ENCODE assay signal across 16 cellular contexts in genomic region chr17:3544365-3544764, GRCh38. TPM values are rescaled to one million over a fixed set of nuclear protein-coding genes. Genes with fewer than 3 reads are reported as not detected.
A peak's percentile ranks its signal among the peaks of the same experiment; 100 is the strongest.
DNase-seq lines count a peak whose midpoint lies in the region; ATAC-seq and TF ChIP-seq lines count a peak whose summit lies in the region.
"Had no signal": no experiment of that assay in that cellular context is flagged by ENCODE, and none has a peak within 500 bp of the region (broad histone marks: within the 10 kb centered on the region; RNA-seq: fewer than 3 reads in every experiment).

No MANE protein-coding gene starts in this region.

- DNase-seq in H9 (peak; percentile 25), dedifferentiated amniotic fluid mesenchymal stem cell (ENCODE audit: extremely low spot score) (peak; percentile 5), lower lobe of right lung (peak; percentile 8), posterior vena cava (ENCODE audit: low spot score) (peak; percentile 22), upper lobe of left lung (no peak), testis (no peak), esophagus muscularis mucosa (ENCODE audit: extremely low spot score) (no peak)
- DNase-seq: CD4-positive, CD25-positive, alpha-beta regulatory T cell; COR-L47; DMS 273 treated with DMSO at 0.1 percent for 48 hours; DMS53; IMR-90 had no signal

- peaks cover 0 to under 1% (median 0%) of the 10 kb centered on the region in 3 experiments; a peak in 1 of 7 replicates for H3K36me3 Mint-ChIP-seq in H9 (ENCODE audit: insufficient read depth in 1 of 3, low read depth in 3 of 3)
- H3K36me3 Mint-ChIP-seq: CD4-positive, CD25-positive, alpha-beta regulatory T cell; CD8-positive, alpha-beta memory T cell had no signal

- no peak overlapping the region for H3K4me3 Mint-ChIP-seq in H9
- H3K4me3 Mint-ChIP-seq: B cell; CD4-positive, CD25-positive, alpha-beta regulatory T cell; CD8-positive, alpha-beta memory T cell; GM23338 had no signal

- TF ChIP-seq POLR2A in upper lobe of left lung (IDR thresholded peaks at IDR 0.05), result no peak
- TF ChIP-seq POLR2A in testis (IDR thresholded peaks at IDR 0.05), result no peak
- TF ChIP-seq POLR2A in esophagus muscularis mucosa (IDR thresholded peaks at IDR 0.05; ENCODE audit: low read depth), result no peak

- H3K23ac ChIP-seq in H9 (ENCODE audit: insufficient read length, low read depth, low read length), result no peak overlapping the region

- H3K4me1 Mint-ChIP-seq in H9, result no peaks in the 10 kb centered on the region
- H3K4me1 Mint-ChIP-seq: B cell, GM23338 had no signal

- H3K27me3 Mint-ChIP-seq in H9 (ENCODE audit: low read depth), result peaks cover 2% of the 10 kb centered on the region
- H3K27me3 Mint-ChIP-seq: B cell had no signal

- no peak overlapping the region for H2BK12ac ChIP-seq in H9 (ENCODE audit: insufficient read length, low read depth, low read length)

- H2BK120ac ChIP-seq in H9 (ENCODE audit: low read depth, low read length, poor library complexity, severe bottlenecking), result no peak overlapping the region

- H3K23me2 ChIP-seq in H9 (ENCODE audit: insufficient read length, low read depth, low read length, poor library complexity, severe bottlenecking), result no peaks in the 10 kb centered on the region

- TF ChIP-seq CTCF in H9 (conservative IDR thresholded peaks at IDR 0.05), result no peak
- TF ChIP-seq CTCF in lower lobe of right lung (IDR thresholded peaks at IDR 0.05), result no peak
- no peak for TF ChIP-seq CTCF in upper lobe of left lung (IDR thresholded peaks at IDR 0.05)
- no peak for TF ChIP-seq CTCF in testis (IDR thresholded peaks at IDR 0.05)
- no peak for TF ChIP-seq CTCF in esophagus muscularis mucosa (IDR thresholded peaks at IDR 0.05)

- H3K9me3 ChIP-seq in H9 (ENCODE audit: control insufficient read depth, low read depth, low read length) (no peaks in the 10 kb centered on the region), lower lobe of right lung (no peaks in the 10 kb centered on the region), upper lobe of left lung (no peaks in the 10 kb centered on the region), testis (no peaks in the 10 kb centered on the region), esophagus muscularis mucosa (no peaks in the 10 kb centered on the region)

- TF ChIP-seq EP300 in upper lobe of left lung (IDR thresholded peaks at IDR 0.05) (no peak), esophagus muscularis mucosa (IDR thresholded peaks at IDR 0.05) (no peak)

- no peak overlapping the region for H4K91ac ChIP-seq in H9 (ENCODE audit: insufficient read length, low read depth, low read length)

- H4K20me1 ChIP-seq in H9 (ENCODE audit: control insufficient read depth, insufficient read depth, insufficient read length), result no peaks in the 10 kb centered on the region
- H4K20me1 ChIP-seq: BLaER1 treated with 17β-estradiol and CSF1 and Interleukin-3, amounts not matched to agents 10 nM and 100 nM had no signal

- H3K4me1 ChIP-seq in H9 (ENCODE audit: insufficient read depth, low read length), result no peaks in the 10 kb centered on the region
- H3K4me1 ChIP-seq in lower lobe of right lung, result no peaks in the 10 kb centered on the region
- H3K4me1 ChIP-seq in upper lobe of left lung, result no peaks in the 10 kb centered on the region
- no peaks in the 10 kb centered on the region for H3K4me1 ChIP-seq in testis
- H3K4me1 ChIP-seq in esophagus muscularis mucosa, result no peaks in the 10 kb centered on the region

- no peak overlapping the region for H3K27ac ChIP-seq in H9 (ENCODE audit: insufficient read length, low read depth, low read length)
- no peak overlapping the region for H3K27ac ChIP-seq in lower lobe of right lung
- no peak overlapping the region for H3K27ac ChIP-seq in upper lobe of left lung
- no peak overlapping the region for H3K27ac ChIP-seq in testis
- H3K27ac ChIP-seq in esophagus muscularis mucosa (replicated peaks in 1 of 4), result no peak overlapping the region
- H3K27ac ChIP-seq: BLaER1 treated with 17β-estradiol and CSF1 and Interleukin-3, amounts not matched to agents 10 nM and 100 nM had no signal

- no peak overlapping the region for H3K18ac ChIP-seq in H9 (ENCODE audit: insufficient read length, low read depth, low read length)

- ATAC-seq in lower lobe of right lung (no peak), upper lobe of left lung (ENCODE audit: low FRiP score in 2 of 2) (no peak)
- ATAC-seq: GM23338 had no signal

- no peak overlapping the region for H2AK5ac ChIP-seq in H9 (ENCODE audit: insufficient read length, low read length)

- no peak overlapping the region for H3K56ac ChIP-seq in H9 (ENCODE audit: insufficient read length, low read depth, low read length)

- no peak overlapping the region for H3T11ph ChIP-seq in H9 (ENCODE audit: low read length)

- H3K36me3 ChIP-seq in lower lobe of right lung, result no peaks in the 10 kb centered on the region
- H3K36me3 ChIP-seq in upper lobe of left lung, result no peaks in the 10 kb centered on the region
- H3K36me3 ChIP-seq in testis (ENCODE audit: low read depth, missing control alignments), result no peaks in the 10 kb centered on the region
- no peaks in the 10 kb centered on the region for H3K36me3 ChIP-seq in esophagus muscularis mucosa
- H3K36me3 ChIP-seq: BLaER1 treated with 17β-estradiol and CSF1 and Interleukin-3, amounts not matched to agents 10 nM and 100 nM had no signal

- no peaks in the 10 kb centered on the region for H3K27me3 ChIP-seq in H9 (ENCODE audit: insufficient read depth, low read length)
- peaks cover 7% of the 10 kb centered on the region for H3K27me3 ChIP-seq in lower lobe of right lung (ENCODE audit: low read depth)
- H3K27me3 ChIP-seq in upper lobe of left lung, result no peaks in the 10 kb centered on the region
- H3K27me3 ChIP-seq in testis, result no peaks in the 10 kb centered on the region
- peaks cover 0 to 22% (median 0%) of the 10 kb centered on the region in 4 donors for H3K27me3 ChIP-seq in esophagus muscularis mucosa
- H3K27me3 ChIP-seq: BLaER1 treated with 17β-estradiol and CSF1 and Interleukin-3, amounts not matched to agents 10 nM and 100 nM had no signal

- H2AFZ ChIP-seq in H9 (ENCODE audit: low read length), result no peak overlapping the region
- H2AFZ ChIP-seq: GM23338 had no signal

- H3K4me3 ChIP-seq in lower lobe of right lung (no peak overlapping the region), upper lobe of left lung (no peak overlapping the region), testis (no peak overlapping the region), esophagus muscularis mucosa (no peak overlapping the region)
- H3K4me3 ChIP-seq: BLaER1 treated with 17β-estradiol and CSF1 and Interleukin-3, amounts not matched to agents 10 nM and 100 nM; GM23338 had no signal

- no peak overlapping the region for H2BK5ac ChIP-seq in H9 (ENCODE audit: insufficient read length, low read length)

- intact Hi-C loops in lower lobe of right lung (cut with DNase I), result no loop called here
- intact Hi-C loops in posterior vena cava (cut with DNase I), result no loop called here
- intact Hi-C loops in testis (cut with DNase I; ENCODE audit: low total_unique reads), result no loop called here
- intact Hi-C loops in esophagus muscularis mucosa (cut with DNase I), result no loop called here

- no CpG with 5 or more reads among the region's 5 CpGs for WGBS in H9 (ENCODE audit: extremely low coverage, insufficient read length, low lambda C conversion rate)
- 82 to 88% methylated on average over 5 of the region's 5 CpGs for WGBS in upper lobe of left lung, 2 donors
- WGBS in testis, 2 donors, result 89 to 91% methylated on average over 5 of the region's 5 CpGs
- WGBS in esophagus muscularis mucosa, result 87% methylated on average over 5 of the region's 5 CpGs

- no peak overlapping the region for H3K9ac ChIP-seq in H9 (ENCODE audit: extremely low read depth, insufficient read length, low read length)
- H3K9ac ChIP-seq: BLaER1 treated with 17β-estradiol and CSF1 and Interleukin-3, amounts not matched to agents 10 nM and 100 nM had no signal

- H4K8ac ChIP-seq in H9 (replicated peaks; ENCODE audit: insufficient read length, low read depth, low read length), result no peak overlapping the region

- no peak overlapping the region for H3K27ac Mint-ChIP-seq in H9
- H3K27ac Mint-ChIP-seq: B cell; CD4-positive, CD25-positive, alpha-beta regulatory T cell; CD8-positive, alpha-beta memory T cell; GM23338 had no signal

- no peaks in the 10 kb centered on the region for H3K79me2 ChIP-seq in H9 (ENCODE audit: insufficient read depth, low read length)

- no peak overlapping the region for H4K5ac ChIP-seq in H9 (ENCODE audit: insufficient read length, low read depth, low read length)

- H2BK20ac ChIP-seq in H9 (ENCODE audit: low read depth, low read length, poor library complexity, severe bottlenecking), result no peak overlapping the region

- no peaks in the 10 kb centered on the region for H3K79me1 ChIP-seq in H9 (ENCODE audit: insufficient read depth, low read depth, low read length, poor library complexity, severe bottlenecking)

- H3K14ac ChIP-seq in H9 (ENCODE audit: insufficient read depth, low read length), result no peak overlapping the region

- H2BK15ac ChIP-seq in H9 (ENCODE audit: low read depth, low read length), result no peak overlapping the region

- no peak overlapping the region for H3K4me2 ChIP-seq in H9 (ENCODE audit: insufficient read depth, insufficient read length, low read length)
- H3K4me2 ChIP-seq: BLaER1 treated with 17β-estradiol and CSF1 and Interleukin-3, amounts not matched to agents 10 nM and 100 nM; GM23338 had no signal

- H3K4ac ChIP-seq in H9 (ENCODE audit: low read depth, low read length), result no peak overlapping the region

- H3K9me3 Mint-ChIP-seq in H9, result peaks cover 0 to under 1% of the 10 kb centered on the region in 2 experiments; a peak in 2 of 5 replicates
- H3K9me3 Mint-ChIP-seq: CD8-positive, alpha-beta memory T cell had no signal

RNA-seq across cellular contexts. Expression of gene TRPV3, which starts 13.2 kb away (rescaled TPM):
- total RNA-seq in H9 (2021) (0.63 and 1.2 TPM in 2 replicates), lower lobe of right lung (0.68 TPM), posterior vena cava (1 to 10 TPM; 1.5 to 2.7 TPM), upper lobe of left lung (under 1 TPM; under 0.01 to 0.84 (median 0.28) TPM), testis (10 to 100 TPM; 19.8 to 37.2 TPM), esophagus muscularis mucosa (under 1 TPM; 0.26 to 0.83 (median 0.45) TPM)
- polyA plus RNA-seq in testis (ENCODE audit: insufficient read depth, low read depth, low replicate concordance), result 6.6 TPM

Comparison
In these comparisons a context has a peak if more than half of its experiments do, and no peak if none do; other contexts are left out.
1. DNase-seq: peak in H9 (single experiment), dedifferentiated amniotic fluid mesenchymal stem cell (single experiment), lower lobe of right lung (single experiment) and posterior vena cava (single experiment); none in upper lobe of left lung (0 of 2), testis (single experiment) and esophagus muscularis mucosa (single experiment).